ENCODE assay signal across 1 cellular context in the genomic region with DNA sequence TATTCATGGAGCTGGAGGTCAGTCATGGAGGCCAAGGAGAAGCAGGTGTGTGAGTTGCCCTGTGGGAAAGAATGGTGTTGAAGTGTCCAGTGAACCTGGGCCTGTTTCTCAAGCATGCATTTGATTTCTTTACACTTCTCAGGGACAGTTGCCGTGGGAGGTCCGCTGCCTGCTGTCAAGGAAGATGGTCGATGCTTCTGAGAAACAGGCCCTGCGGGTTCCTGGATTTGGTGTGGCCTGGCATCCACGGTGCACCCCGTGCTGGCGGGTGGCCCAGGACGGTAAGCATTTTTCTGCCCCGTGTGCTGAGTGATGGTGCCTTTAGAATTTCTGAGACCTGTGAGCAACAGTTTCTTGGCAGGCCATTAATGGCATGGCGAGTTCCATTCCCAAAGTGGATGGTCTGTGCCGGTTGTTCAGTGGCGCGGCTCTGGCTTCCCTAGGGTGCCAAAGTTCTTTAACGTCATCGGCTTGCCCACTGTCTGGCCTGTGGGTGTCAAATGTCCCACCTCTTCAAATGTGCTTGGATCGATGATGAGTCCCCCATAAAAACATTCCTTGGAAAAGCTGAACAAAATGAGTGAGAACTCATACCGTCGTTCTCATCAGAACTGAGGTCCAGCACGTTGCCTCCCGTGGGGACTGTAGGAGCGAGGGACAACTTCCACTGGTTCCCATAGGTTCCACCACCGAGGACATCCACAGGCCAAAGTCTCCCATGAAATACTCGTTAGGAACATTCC.
TF ChIP-seq lines count a peak whose summit lies in the region.

No MANE protein-coding gene starts in this region.

TF ChIP-seq in liver, 16 proteins besides CTCF, POLR2A, EP300 and RAD21 (continued from another document):
- TF ChIP-seq, protein P1, sequence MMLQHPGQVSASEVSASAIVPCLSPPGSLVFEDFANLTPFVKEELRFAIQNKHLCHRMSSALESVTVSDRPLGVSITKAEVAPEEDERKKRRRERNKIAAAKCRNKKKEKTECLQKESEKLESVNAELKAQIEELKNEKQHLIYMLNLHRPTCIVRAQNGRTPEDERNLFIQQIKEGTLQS (IDR thresholded peaks at IDR 0.05) = no peak
- TF ChIP-seq HNF4G (IDR thresholded peaks at IDR 0.05) (no peak), HNF4A (conservative IDR thresholded peaks at IDR 0.05) (no peak), TAF1 (conservative IDR thresholded peaks at IDR 0.05) (no peak), YY1 (IDR thresholded peaks at IDR 0.05) (no peak), FOXA2 (IDR thresholded peaks at IDR 0.05) (no peak), SP1 (IDR thresholded peaks at IDR 0.05) (no peak), FOXA1 (IDR thresholded peaks at IDR 0.05) (no peak), EGR1 (IDR thresholded peaks at IDR 0.05; ENCODE audit: low read depth in 2 of 2) (no peak), RXRA (IDR thresholded peaks at IDR 0.05) (no peak), NR2F2 (IDR thresholded peaks at IDR 0.05) (no peak)
- TF ChIP-seq, protein P2, sequence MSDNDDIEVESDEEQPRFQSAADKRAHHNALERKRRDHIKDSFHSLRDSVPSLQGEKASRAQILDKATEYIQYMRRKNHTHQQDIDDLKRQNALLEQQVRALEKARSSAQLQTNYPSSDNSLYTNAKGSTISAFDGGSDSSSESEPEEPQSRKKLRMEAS (IDR thresholded peaks at IDR 0.05) = no peak
- TF ChIP-seq, protein P3, sequence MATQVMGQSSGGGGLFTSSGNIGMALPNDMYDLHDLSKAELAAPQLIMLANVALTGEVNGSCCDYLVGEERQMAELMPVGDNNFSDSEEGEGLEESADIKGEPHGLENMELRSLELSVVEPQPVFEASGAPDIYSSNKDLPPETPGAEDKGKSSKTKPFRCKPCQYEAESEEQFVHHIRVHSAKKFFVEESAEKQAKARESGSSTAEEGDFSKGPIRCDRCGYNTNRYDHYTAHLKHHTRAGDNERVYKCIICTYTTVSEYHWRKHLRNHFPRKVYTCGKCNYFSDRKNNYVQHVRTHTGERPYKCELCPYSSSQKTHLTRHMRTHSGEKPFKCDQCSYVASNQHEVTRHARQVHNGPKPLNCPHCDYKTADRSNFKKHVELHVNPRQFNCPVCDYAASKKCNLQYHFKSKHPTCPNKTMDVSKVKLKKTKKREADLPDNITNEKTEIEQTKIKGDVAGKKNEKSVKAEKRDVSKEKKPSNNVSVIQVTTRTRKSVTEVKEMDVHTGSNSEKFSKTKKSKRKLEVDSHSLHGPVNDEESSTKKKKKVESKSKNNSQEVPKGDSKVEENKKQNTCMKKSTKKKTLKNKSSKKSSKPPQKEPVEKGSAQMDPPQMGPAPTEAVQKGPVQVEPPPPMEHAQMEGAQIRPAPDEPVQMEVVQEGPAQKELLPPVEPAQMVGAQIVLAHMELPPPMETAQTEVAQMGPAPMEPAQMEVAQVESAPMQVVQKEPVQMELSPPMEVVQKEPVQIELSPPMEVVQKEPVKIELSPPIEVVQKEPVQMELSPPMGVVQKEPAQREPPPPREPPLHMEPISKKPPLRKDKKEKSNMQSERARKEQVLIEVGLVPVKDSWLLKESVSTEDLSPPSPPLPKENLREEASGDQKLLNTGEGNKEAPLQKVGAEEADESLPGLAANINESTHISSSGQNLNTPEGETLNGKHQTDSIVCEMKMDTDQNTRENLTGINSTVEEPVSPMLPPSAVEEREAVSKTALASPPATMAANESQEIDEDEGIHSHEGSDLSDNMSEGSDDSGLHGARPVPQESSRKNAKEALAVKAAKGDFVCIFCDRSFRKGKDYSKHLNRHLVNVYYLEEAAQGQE (IDR thresholded peaks at IDR 0.05) = no peak
